8 cellular contexts compared by ENCODE assay signal in genomic region chr20:45971675-45972499, GRCh38. TPM values are rescaled to one million over a fixed set of nuclear protein-coding genes. Genes with fewer than 3 reads are reported as not detected.
DNase-seq lines count a peak whose midpoint lies in the region; ATAC-seq and TF ChIP-seq lines count a peak whose summit lies in the region.

TSS of gene ZNF335 (minus strand) at chr20:45972203. CDS start at chr20:45971410, 793 bp downstream.

- peak within 1 kb of the TSS; percentile 99 for H3K27ac Mint-ChIP-seq in GM23338
- peak within 1 kb of the TSS; percentile 99 to 100 (median 100) for H3K27ac Mint-ChIP-seq in naive thymus-derived CD4-positive, alpha-beta T cell
- H3K27ac Mint-ChIP-seq in stimulated activated naive B cell treated with anti-CD40 and anti-IgM and Interleukin-4, amounts not matched to agents 10 μg/mL and 1 μg/mL and 100 μg/mL, for 72 hours = peak within 1 kb of the TSS; percentile 100

- H3K36me3 ChIP-seq in GM23338 (ENCODE audit: insufficient read depth) = peaks cover 5% of the 10 kb centered on the region
- H3K36me3 ChIP-seq in naive thymus-derived CD4-positive, alpha-beta T cell (ENCODE audit: control insufficient read depth in 2 of 3, insufficient read depth in 3 of 3, low read length in 3 of 3) = peaks cover 13 to 34% (median 20%) of the 10 kb centered on the region in 3 experiments

- peak within 1 kb of the TSS; percentile 100 for H3K27ac ChIP-seq in GM23338 (ENCODE audit: low read depth)
- H3K27ac ChIP-seq in naive thymus-derived CD4-positive, alpha-beta T cell (ENCODE audit: low read depth, low read length) = peak within 1 kb of the TSS; percentile 98

- H4K20me1 ChIP-seq in GM23338 (replicated peaks; ENCODE audit: insufficient read depth) = no peaks in the 10 kb centered on the region

- intact Hi-C loops in naive thymus-derived CD4-positive, alpha-beta T cell (cut with micrococcal nuclease) = loop anchor here (1.0 to 5.0 kb wide), 20 partner anchors 15 to 1087 kb away; partner anchors contain the start of genes ACOT8 (in 2 of the 2), CTSA (in 2 of the 2), DNTTIP1 (in 2 of the 2) and ELMO2 (in 2 of the 2)

- H3K9me3 ChIP-seq in naive thymus-derived CD4-positive, alpha-beta T cell (ENCODE audit: control insufficient read depth in 2 of 3, low read length in 3 of 3) = no peaks in the 10 kb centered on the region

- H3K9me3 Mint-ChIP-seq in GM23338 = no peaks in the 10 kb centered on the region; the same call in 2 of the 3 replicates
- peaks cover 0 to 6% (median 0%) of the 10 kb centered on the region in 11 donors for H3K9me3 Mint-ChIP-seq in naive thymus-derived CD4-positive, alpha-beta T cell
- no peaks in the 10 kb centered on the region for H3K9me3 Mint-ChIP-seq in stimulated activated naive B cell treated with anti-CD40 and anti-IgM and Interleukin-4, amounts not matched to agents 10 μg/mL and 1 μg/mL and 100 μg/mL, for 72 hours

- H3K9me2 ChIP-seq in GM23338 (ENCODE audit: insufficient read depth) = no peaks in the 10 kb centered on the region

- peaks cover 13% of the 10 kb centered on the region for H3K27me3 Mint-ChIP-seq in GM23338 (ENCODE audit: insufficient read depth, low read depth, poor library complexity)
- H3K27me3 Mint-ChIP-seq in naive thymus-derived CD4-positive, alpha-beta T cell = peaks cover 0 to 14% (median 0%) of the 10 kb centered on the region in 5 donors
- peaks cover 5 to 8% of the 10 kb centered on the region in 2 donors for H3K27me3 Mint-ChIP-seq in stimulated activated naive B cell treated with anti-CD40 and anti-IgM and Interleukin-4, amounts not matched to agents 10 μg/mL and 1 μg/mL and 100 μg/mL, for 72 hours

- peak within 1 kb of the TSS; percentile 90 for H3K4me3 Mint-ChIP-seq in GM23338
- peak within 1 kb of the TSS; percentile 80 to 100 (median 92) for H3K4me3 Mint-ChIP-seq in naive thymus-derived CD4-positive, alpha-beta T cell
- H3K4me3 Mint-ChIP-seq in stimulated activated naive B cell treated with anti-CD40 and anti-IgM and Interleukin-4, amounts not matched to agents 10 μg/mL and 1 μg/mL and 100 μg/mL, for 72 hours = peak within 1 kb of the TSS; percentile 87 to 94

- POLR2A ChIA-PET in naive thymus-derived CD4-positive, alpha-beta T cell (lab: Charles Lee) = interaction anchor here (0.7 to 9.4 kb wide), 16 partner anchors 14 to 178 kb away, joined by 3 to 174 read pairs (median 6); partner anchors contain the start of genes ACOT8, CTSA, NEURL2 and PCIF1

- ATAC-seq in GM23338 = peak; percentile 87
- peak; percentile 89 for ATAC-seq in naive thymus-derived CD4-positive, alpha-beta T cell
- ATAC-seq in stimulated activated naive B cell treated with anti-CD40 and anti-IgM and Interleukin-4, amounts not matched to agents 10 μg/mL and 1 μg/mL and 100 μg/mL, for 72 hours (replicated peaks) = peak; percentile 84 to 88

- peak within 1 kb of the TSS; percentile 92 for H2AFZ ChIP-seq in GM23338

- peaks cover 8% of the 10 kb centered on the region for H3K36me3 Mint-ChIP-seq in GM23338 (ENCODE audit: low read depth)
- H3K36me3 Mint-ChIP-seq in naive thymus-derived CD4-positive, alpha-beta T cell = peaks cover 0 to 10% (median 6%) of the 10 kb centered on the region in 5 donors
- H3K36me3 Mint-ChIP-seq in stimulated activated naive B cell treated with anti-CD40 and anti-IgM and Interleukin-4, amounts not matched to agents 10 μg/mL and 1 μg/mL and 100 μg/mL, for 72 hours = peaks cover 11 to 27% of the 10 kb centered on the region in 2 donors

- CTCF ChIA-PET in naive thymus-derived CD4-positive, alpha-beta T cell (lab: Charles Lee) = interaction anchor here (0.6 to 6.9 kb wide), 7 partner anchors 14 to 173 kb away, joined by 3 to 54 read pairs (median 4); partner anchors contain the start of gene PCIF1

- peaks cover 15% of the 10 kb centered on the region for H3F3A ChIP-seq in GM23338 (replicated peaks; ENCODE audit: low read depth)

- peak within 1 kb of the TSS; percentile 79 for H3K4me3 ChIP-seq in GM23338
- peak within 1 kb of the TSS; percentile 74 for H3K4me3 ChIP-seq in naive thymus-derived CD4-positive, alpha-beta T cell (ENCODE audit: low read length)

- peak within 1 kb of the TSS; percentile 68 for H3K4me2 ChIP-seq in GM23338

- peaks cover 11% of the 10 kb centered on the region; the same call in 1 of the 2 replicates for H3K4me1 ChIP-seq in GM23338 (ENCODE audit: insufficient read depth)
- H3K4me1 ChIP-seq in naive thymus-derived CD4-positive, alpha-beta T cell (ENCODE audit: control insufficient read depth in 2 of 2, insufficient read depth in 2 of 2, low read length in 2 of 2) = peaks cover 24 to 26% of the 10 kb centered on the region in 2 donors

- H3K27me3 ChIP-seq in GM23338 (ENCODE audit: insufficient read depth) = no peaks in the 10 kb centered on the region
- H3K27me3 ChIP-seq in naive thymus-derived CD4-positive, alpha-beta T cell (ENCODE audit: control insufficient read depth in 2 of 2, insufficient read depth in 2 of 2, low read length in 2 of 2) = no peaks in the 10 kb centered on the region

- DNase-seq in EH (ENCODE audit: low read depth) (peak; percentile 94), GM23338 (ENCODE audit: low spot score) (peak; percentile 97), LHCN-M2 (ENCODE audit: low read depth) (peak; percentile 94), RPMI8226 (peak; percentile 98), fibroblast of gingiva (ENCODE audit: low read depth) (peak; percentile 98)
- peak; percentile 84 to 91 for DNase-seq in activated T-helper 1 cell treated with anti-CD3 and anti-CD28 coated beads, Interleukin-2, amount 50 U/mL, for 16 hours (ENCODE audit: low read depth in 1 of 2, low spot score in 1 of 2)
- DNase-seq in naive thymus-derived CD4-positive, alpha-beta T cell = peak; percentile 89 to 99 (median 96)
- peak; percentile 95 for DNase-seq in stimulated activated naive B cell treated with anti-CD40 and anti-IgM and Interleukin-4, amounts not matched to agents 10 μg/mL and 1 μg/mL and 100 μg/mL, for 72 hours

- no peaks in the 10 kb centered on the region for H3K79me2 ChIP-seq in GM23338 (replicated peaks; ENCODE audit: insufficient read depth)

- H3K4me1 Mint-ChIP-seq in GM23338 = peaks cover 15% of the 10 kb centered on the region
- peaks cover 17 to 27% (median 24%) of the 10 kb centered on the region in 7 donors for H3K4me1 Mint-ChIP-seq in naive thymus-derived CD4-positive, alpha-beta T cell
- peaks cover 17 to 31% of the 10 kb centered on the region in 2 donors for H3K4me1 Mint-ChIP-seq in stimulated activated naive B cell treated with anti-CD40 and anti-IgM and Interleukin-4, amounts not matched to agents 10 μg/mL and 1 μg/mL and 100 μg/mL, for 72 hours

- no peak for TF ChIP-seq CTCF in GM23338 (conservative IDR thresholded peaks at IDR 0.05; ENCODE audit: low read depth in 2 of 2)

TF ChIP-seq in GM23338, 12 proteins besides CTCF, POLR2A, EP300 and RAD21 (continues in another document):
- peak; percentile 100 for TF ChIP-seq CREB1 (CRISPR knock-in tag; IDR thresholded peaks at IDR 0.05; ENCODE audit: low read depth)
- TF ChIP-seq EZH2phosphoT487 (IDR thresholded peaks at IDR 0.05; ENCODE audit: unreplicated experiment) = no peak

RNA-seq across cellular contexts. Expression of gene ZNF335, which starts in this region (rescaled TPM):
- 18.6 and 24.2 TPM in 2 replicates for total RNA-seq in GM23338 (2014; rRNA removed; shearing (Covaris generic))
- polyA plus RNA-seq in GM23338 (2016; fragmentation: Nextera tagmentation; extraction: Ambion mirVana) = 5.7 and 7.4 TPM in 2 replicates
- 15.3 and 15.9 TPM in 2 replicates for total RNA-seq in LHCN-M2 (2014; rRNA removed)
- polyA plus RNA-seq in LHCN-M2 (2012) = 8.5 TPM
- total RNA-seq in naive thymus-derived CD4-positive, alpha-beta T cell = 10 to 100 TPM; 39.9 to 95.2 (median 53.8) TPM
- 10 to 100 TPM in 1 of 2 donors, 1 to 10 TPM in 1; 7.1 to 14.6 TPM for polyA plus RNA-seq in naive thymus-derived CD4-positive, alpha-beta T cell

Comparison
In these comparisons a context has a peak if more than half of its experiments do, and no peak if none do; other contexts are left out.
1. Peak in every context shown above with its lines: DNase-seq, ATAC-seq, H3K4me3 ChIP-seq and H3K27ac ChIP-seq.